23 cellular contexts compared by ENCODE assay signal in genomic region chr19:5572556-5573286, GRCh38. TPM values are rescaled to one million over a fixed set of nuclear protein-coding genes. Genes with fewer than 3 reads are reported as not detected.
DNase-seq lines count a peak whose midpoint lies in the region; ATAC-seq, FAIRE-seq and TF ChIP-seq lines count a peak whose summit lies in the region.
"Had no signal": no experiment of that assay in that cellular context is flagged by ENCODE, and none has a peak within 500 bp of the region (broad histone marks: within the 10 kb centered on the region; RNA-seq: fewer than 3 reads in every experiment).

No MANE protein-coding gene starts in this region.

- H3K4me3 ChIP-seq in SJCRH30 (no peak overlapping the region), HepG2 (replicated peaks in 1 of 3; ENCODE audit: insufficient read depth in 1 of 3, low read depth in 2 of 3, low read length in 3 of 3) (no peak overlapping the region)
- H3K4me3 ChIP-seq: Peyer's patch had no signal

- H3K9ac ChIP-seq in HepG2 (ENCODE audit: insufficient read depth, low read depth, low read length) = no peak overlapping the region

- POLR2A ChIA-PET in HepG2 (lab: Yijun Ruan, JAX) = interaction anchor here (1.2 kb wide), 1 partner anchor 9 kb away, joined by 3 read pairs; no protein-coding TSS in a partner anchor

- intact Hi-C loops in HepG2 (cut with micrococcal nuclease; ENCODE audit: unreplicated experiment) = no loop called here

- H2AFZ ChIP-seq in HepG2 (ENCODE audit: low read length) = no peak overlapping the region

- CTCF ChIA-PET in HepG2 (lab: Yijun Ruan, JAX; ENCODE audit: low intra/inter-chr PET ratio, low total read pairs) = no interaction called here

- 30% methylated on average over 5 of the region's 14 CpGs for WGBS in HepG2 (ENCODE audit: low lambda C conversion rate)

- no peaks in the 10 kb centered on the region for H4K20me1 ChIP-seq in HepG2 (ENCODE audit: insufficient read depth, low read length)

- H3K36me3 Mint-ChIP-seq in type B pancreatic cell = peaks cover 3% of the 10 kb centered on the region
- H3K36me3 Mint-ChIP-seq: activated naive CD8-positive, alpha-beta T cell had no signal

- H3K27me3 Mint-ChIP-seq in type B pancreatic cell = peaks cover 12% of the 10 kb centered on the region
- H3K27me3 Mint-ChIP-seq: central memory CD8-positive, alpha-beta T cell had no signal

- no TSS peak for BruUV-seq in HepG2 (replicated peaks; lab: Mats Ljungman, UMichigan)

- H3K36me3 ChIP-seq in SJCRH30 (no peaks in the 10 kb centered on the region), HepG2 (replicated peaks in 1 of 2; ENCODE audit: control insufficient read depth in 1 of 2, insufficient read depth in 2 of 2, low read length in 2 of 2) (no peaks in the 10 kb centered on the region)
- H3K36me3 ChIP-seq: Peyer's patch had no signal

- no peaks in the 10 kb centered on the region for H3K27me3 ChIP-seq in SJCRH30
- peaks cover 0 to 4% of the 10 kb centered on the region in 2 experiments; a peak in 1 of 5 replicates for H3K27me3 ChIP-seq in HepG2 (ENCODE audit: control insufficient read depth in 1 of 2, insufficient read depth in 2 of 2, low read length in 2 of 2)
- H3K27me3 ChIP-seq: Peyer's patch had no signal

- no peak for TF ChIP-seq RAD21 in HepG2 (CRISPR knock-in tag; IDR thresholded peaks at IDR 0.05)

- H3K27ac ChIP-seq in SJCRH30 = no peak overlapping the region
- H3K27ac ChIP-seq in HepG2 (ENCODE audit: extremely low read length, insufficient read depth, low read length) = no peak overlapping the region
- H3K27ac ChIP-seq: Peyer's patch had no signal

- peaks cover 7% of the 10 kb centered on the region for H3K4me1 ChIP-seq in SJCRH30
- peaks cover 11% of the 10 kb centered on the region for H3K4me1 ChIP-seq in HepG2 (ENCODE audit: insufficient read depth, low read length)
- H3K4me1 ChIP-seq: Peyer's patch had no signal

- ATAC-seq in HepG2 = no peak; the same call in 1 of the 3 replicates
- no peak for ATAC-seq in HG03354 (IDR thresholded peaks at IDR 0.05; ENCODE audit: poor library complexity, severe bottlenecking, unreplicated experiment)
- ATAC-seq: left ventricle myocardium superior had no signal

- no peak for FAIRE-seq in HepG2 (lab: Jason Lieb, UNC)
- FAIRE-seq: astrocyte had no signal

- H3K79me2 ChIP-seq in HepG2 (ENCODE audit: insufficient read depth, low read length) = no peaks in the 10 kb centered on the region

- no peaks in the 10 kb centered on the region for H3K9me3 ChIP-seq in SJCRH30 (replicated peaks)
- no peaks in the 10 kb centered on the region for H3K9me3 ChIP-seq in HepG2 (ENCODE audit: low read length)
- H3K9me3 ChIP-seq: Peyer's patch had no signal

- TF ChIP-seq EP300 in HepG2 (IDR thresholded peaks at IDR 0.05; ENCODE audit: low read depth in 2 of 2, low read length in 2 of 2) (no peak), HepG2 (CRISPR knock-in tag; IDR thresholded peaks at IDR 0.05; ENCODE audit: borderline replicate concordance) (no peak)

- peak overlapping the region; percentile 80 for H3K27ac Mint-ChIP-seq in type B pancreatic cell
- H3K27ac Mint-ChIP-seq: activated naive CD8-positive, alpha-beta T cell; activated T-helper 2 cell treated with anti-CD3 and anti-CD28 coated beads, Interferon-gamma antibody, Interleukin-2, Interleukin-4, amounts not matched to agents 10 μg/mL and 5 μg/mL and 100 μg/mL, durations not matched to agents 14 hours and 24 hours and 36 hours; nephron progenitor cell had no signal

- in situ Hi-C loops in HepG2 (cut with HindIII; ENCODE audit: extremely low pct_ligation_motif_present, low pct_unique_long_range_greater_than_20kb) = no loop called here

- peaks cover 15% of the 10 kb centered on the region for H3K4me1 Mint-ChIP-seq in type B pancreatic cell (ENCODE audit: unreplicated experiment)

- DNase-seq in NCI-H524 (lab: John Stamatoyannopoulos, UW) (peak; percentile 25 to 66), NCI-H524 treated with DMSO at 0.1 percent for 48 hours (lab: John Stamatoyannopoulos, UW) (no peak), SJCRH30 (peak; percentile 51 to 71), HepG2 (ENCODE audit: low spot score) (no peak), type B pancreatic cell (ENCODE audit: extremely low spot score, unreplicated experiment) (no peak), NCI-H748 treated with DMSO at 0.1 percent for 48 hours (lab: John Stamatoyannopoulos, UW) (no peak)
- no peak for DNase-seq in activated CD4-positive, alpha-beta T cell treated with anti-CD3 and anti-CD28 coated beads for 4 hours
- DNase-seq: activated CD8-positive, alpha-beta memory T cell treated with anti-CD3 and anti-CD28 coated beads, Interleukin-2, amount 50 U/mL, for 4 hours; AML-193; COR-L47; foreskin fibroblast; KG1; left ventricle myocardium superior; midbrain; NCI-H1694 treated with DMSO at 0.1 percent for 48 hours; nephron progenitor cell; NK-92 treated with Interleukin-12 subunit alpha and Interleukin-12 subunit beta, amount 100 ng/mL, for 24 hours had no signal

- H3K4me3 Mint-ChIP-seq in type B pancreatic cell = peak overlapping the region; percentile 59
- H3K4me3 Mint-ChIP-seq: activated naive CD8-positive, alpha-beta T cell; central memory CD8-positive, alpha-beta T cell; nephron progenitor cell had no signal

- no peaks in the 10 kb centered on the region for H3K9me3 Mint-ChIP-seq in type B pancreatic cell
- H3K9me3 Mint-ChIP-seq: activated T-helper 2 cell treated with anti-CD3 and anti-CD28 coated beads, Interferon-gamma antibody, Interleukin-2, Interleukin-4, amounts not matched to agents 10 μg/mL and 5 μg/mL and 100 μg/mL, durations not matched to agents 14 hours and 24 hours and 36 hours; central memory CD8-positive, alpha-beta T cell had no signal

- peak overlapping the region; percentile 4 for H3K4me2 ChIP-seq in HepG2 (ENCODE audit: low read depth, low read length)

- no peak for TF ChIP-seq POLR2A in HepG2 (IDR thresholded peaks at IDR 0.05; ENCODE audit: insufficient read depth in 1 of 2, low read depth in 2 of 2, low read length in 2 of 2)

- no peak for TF ChIP-seq CTCF in HepG2 (CRISPR knock-in tag; IDR thresholded peaks at IDR 0.05)
- no peak for TF ChIP-seq CTCF in type B pancreatic cell (conservative IDR thresholded peaks at IDR 0.05)

RNA-seq across cellular contexts. Expression of gene TINCR, which starts 5.0 kb away (rescaled TPM):
- total RNA-seq in SJCRH30 (2014; rRNA removed; shearing (Covaris generic)) = not detected in 2 replicates
- total RNA-seq in HepG2 (2016; rRNA removed; fragmentation: Illumina TruSeq; extraction: Trizol) (0.04 and 0.33 TPM in 2 replicates), type B pancreatic cell (ENCODE audit: low replicate concordance) (9.0 and 52.4 TPM in 2 replicates)
- total RNA-seq in HepG2 (2016; cell fraction: cytosol; rRNA removed; fragmentation: Illumina TruSeq; extraction: Trizol; ENCODE audit: low read depth) = not detected in 2 replicates
- 0.28 and 0.39 TPM in 2 replicates for total RNA-seq in HepG2 (2016; cell fraction: insoluble cytoplasmic fraction; rRNA removed; fragmentation: Illumina TruSeq; extraction: Trizol)
- total RNA-seq in HepG2 (2016; cell fraction: membrane; rRNA removed; fragmentation: Illumina TruSeq; extraction: Trizol) = 0.07 TPM in 1 of 2 replicates, not detected in the other
- 0.09 TPM in 1 of 2 replicates, not detected in the other for total RNA-seq in HepG2 (2016; cell fraction: nucleus; rRNA removed; fragmentation: Illumina TruSeq; extraction: Trizol)
- polyA plus RNA-seq in HepG2 (2011; rRNA removed) = 0.17 and 0.30 TPM in 2 replicates
- 0.15 and 0.22 TPM in 2 replicates for polyA plus RNA-seq in HepG2 (2011; cell fraction: cytosol; rRNA removed)
- 0.53 and 0.68 TPM in 2 replicates for polyA plus RNA-seq in HepG2 (2011; cell fraction: nucleus; rRNA removed)
- 0.08 and 0.59 TPM in 2 replicates for polyA plus RNA-seq in HepG2 (2012)
- polyA plus RNA-seq in HepG2 (2016; cell fraction: cytosol; fragmentation: Illumina TruSeq; extraction: Trizol; ENCODE audit: low read depth) = 0.03 and 0.40 TPM in 2 replicates
- 0.17 TPM in 1 of 2 replicates, not detected in the other for polyA plus RNA-seq in HepG2 (2016; cell fraction: insoluble cytoplasmic fraction; fragmentation: Illumina TruSeq; extraction: Trizol; ENCODE audit: low read depth)
- polyA plus RNA-seq in HepG2 (2016; cell fraction: membrane; fragmentation: Illumina TruSeq; extraction: Trizol; ENCODE audit: low read depth) = 0.12 and 0.14 TPM in 2 replicates
- polyA plus RNA-seq in HepG2 (2016; cell fraction: nucleus; fragmentation: Illumina TruSeq; extraction: Trizol; ENCODE audit: insufficient read depth, low read depth) = 0.12 and 0.45 TPM in 2 replicates
- 0.30 and 7.6 TPM in 2 replicates for polyA minus RNA-seq in HepG2 (2011; rRNA and poly(A)+ RNA removed; ENCODE audit: low replicate concordance)
- not detected in 2 replicates for polyA minus RNA-seq in HepG2 (2011; cell fraction: cytosol; rRNA and poly(A)+ RNA removed)
- polyA minus RNA-seq in HepG2 (2011; cell fraction: nucleus; rRNA and poly(A)+ RNA removed) = 0.62 TPM in 1 of 2 replicates, not detected in the other
- total RNA-seq: left ventricle myocardium superior had no signal

RNA-seq across cellular contexts. Expression of gene SAFB2, which starts 49.9 kb away (rescaled TPM):
- 32.6 and 41.8 TPM in 2 replicates for total RNA-seq in SJCRH30 (2014; rRNA removed; shearing (Covaris generic))
- 22.9 and 31.5 TPM in 2 replicates for total RNA-seq in HepG2 (2016; rRNA removed; fragmentation: Illumina TruSeq; extraction: Trizol)
- 28.6 and 30.0 TPM in 2 replicates for total RNA-seq in HepG2 (2016; cell fraction: cytosol; rRNA removed; fragmentation: Illumina TruSeq; extraction: Trizol; ENCODE audit: low read depth)
- 16.7 and 28.5 TPM in 2 replicates for total RNA-seq in HepG2 (2016; cell fraction: insoluble cytoplasmic fraction; rRNA removed; fragmentation: Illumina TruSeq; extraction: Trizol)
- total RNA-seq in HepG2 (2016; cell fraction: membrane; rRNA removed; fragmentation: Illumina TruSeq; extraction: Trizol) = 18.7 and 21.5 TPM in 2 replicates
- total RNA-seq in HepG2 (2016; cell fraction: nucleus; rRNA removed; fragmentation: Illumina TruSeq; extraction: Trizol) = 38.9 and 43.4 TPM in 2 replicates
- 11.2 and 16.8 TPM in 2 replicates for polyA plus RNA-seq in HepG2 (2011; rRNA removed)
- polyA plus RNA-seq in HepG2 (2011; cell fraction: cytosol; rRNA removed) = 4.4 and 7.8 TPM in 2 replicates
- polyA plus RNA-seq in HepG2 (2011; cell fraction: nucleus; rRNA removed) = 123 and 130 TPM in 2 replicates
- 34.2 and 41.5 TPM in 2 replicates for polyA plus RNA-seq in HepG2 (2012)
- 7.4 and 9.0 TPM in 2 replicates for polyA plus RNA-seq in HepG2 (2016; cell fraction: cytosol; fragmentation: Illumina TruSeq; extraction: Trizol; ENCODE audit: low read depth)
- 37.3 and 38.4 TPM in 2 replicates for polyA plus RNA-seq in HepG2 (2016; cell fraction: insoluble cytoplasmic fraction; fragmentation: Illumina TruSeq; extraction: Trizol; ENCODE audit: low read depth)
- 8.7 and 10.4 TPM in 2 replicates for polyA plus RNA-seq in HepG2 (2016; cell fraction: membrane; fragmentation: Illumina TruSeq; extraction: Trizol; ENCODE audit: low read depth)
- 110 and 111 TPM in 2 replicates for polyA plus RNA-seq in HepG2 (2016; cell fraction: nucleus; fragmentation: Illumina TruSeq; extraction: Trizol; ENCODE audit: insufficient read depth, low read depth)
- polyA minus RNA-seq in HepG2 (2011; rRNA and poly(A)+ RNA removed; ENCODE audit: low replicate concordance) = 14.4 and 17.7 TPM in 2 replicates
- 7.1 and 9.7 TPM in 2 replicates for polyA minus RNA-seq in HepG2 (2011; cell fraction: cytosol; rRNA and poly(A)+ RNA removed)
- 82.5 and 91.5 TPM in 2 replicates for polyA minus RNA-seq in HepG2 (2011; cell fraction: nucleus; rRNA and poly(A)+ RNA removed)
- total RNA-seq in type B pancreatic cell (ENCODE audit: low replicate concordance) = 60.9 and 93.4 TPM in 2 replicates

RNA-seq across cellular contexts. Expression of gene SAFB, which starts 50.2 kb away (rescaled TPM):
- 78.9 and 106 TPM in 2 replicates for total RNA-seq in SJCRH30 (2014; rRNA removed; shearing (Covaris generic))
- total RNA-seq in HepG2 (2016; rRNA removed; fragmentation: Illumina TruSeq; extraction: Trizol) = 28.4 and 43.4 TPM in 2 replicates
- total RNA-seq in HepG2 (2016; cell fraction: cytosol; rRNA removed; fragmentation: Illumina TruSeq; extraction: Trizol; ENCODE audit: low read depth) = 14.7 and 17.5 TPM in 2 replicates
- total RNA-seq in HepG2 (2016; cell fraction: insoluble cytoplasmic fraction; rRNA removed; fragmentation: Illumina TruSeq; extraction: Trizol) = 31.2 and 39.6 TPM in 2 replicates
- 15.8 and 15.9 TPM in 2 replicates for total RNA-seq in HepG2 (2016; cell fraction: membrane; rRNA removed; fragmentation: Illumina TruSeq; extraction: Trizol)
- 52.0 and 55.7 TPM in 2 replicates for total RNA-seq in HepG2 (2016; cell fraction: nucleus; rRNA removed; fragmentation: Illumina TruSeq; extraction: Trizol)
- 21.0 and 27.2 TPM in 2 replicates for polyA plus RNA-seq in HepG2 (2011; rRNA removed)
- polyA plus RNA-seq in HepG2 (2011; cell fraction: cytosol; rRNA removed) = 25.0 and 48.1 TPM in 2 replicates
- 153 and 157 TPM in 2 replicates for polyA plus RNA-seq in HepG2 (2011; cell fraction: nucleus; rRNA removed)
- polyA plus RNA-seq in HepG2 (2012) = 55.4 and 72.9 TPM in 2 replicates
- polyA plus RNA-seq in HepG2 (2016; cell fraction: cytosol; fragmentation: Illumina TruSeq; extraction: Trizol; ENCODE audit: low read depth) = 3.6 and 3.8 TPM in 2 replicates
- 67.5 and 86.2 TPM in 2 replicates for polyA plus RNA-seq in HepG2 (2016; cell fraction: insoluble cytoplasmic fraction; fragmentation: Illumina TruSeq; extraction: Trizol; ENCODE audit: low read depth)
- polyA plus RNA-seq in HepG2 (2016; cell fraction: membrane; fragmentation: Illumina TruSeq; extraction: Trizol; ENCODE audit: low read depth) = 6.0 and 7.3 TPM in 2 replicates
- polyA plus RNA-seq in HepG2 (2016; cell fraction: nucleus; fragmentation: Illumina TruSeq; extraction: Trizol; ENCODE audit: insufficient read depth, low read depth) = 107 and 108 TPM in 2 replicates
- polyA minus RNA-seq in HepG2 (2011; rRNA and poly(A)+ RNA removed; ENCODE audit: low replicate concordance) = 19.3 and 26.4 TPM in 2 replicates
- 31.4 and 31.7 TPM in 2 replicates for polyA minus RNA-seq in HepG2 (2011; cell fraction: cytosol; rRNA and poly(A)+ RNA removed)
- 66.7 and 69.6 TPM in 2 replicates for polyA minus RNA-seq in HepG2 (2011; cell fraction: nucleus; rRNA and poly(A)+ RNA removed)
- 103 and 127 TPM in 2 replicates for total RNA-seq in type B pancreatic cell (ENCODE audit: low replicate concordance)

Comparison
In these comparisons a context has a peak if more than half of its experiments do, and no peak if none do; other contexts are left out.
1. DNase-seq: peak in NCI-H524 (2 of 2) and SJCRH30 (2 of 2); none in NCI-H524 treated with DMSO at 0.1 percent for 48 hours (single experiment), HepG2 (single experiment), type B pancreatic cell (single experiment), NCI-H748 treated with DMSO at 0.1 percent for 48 hours (single experiment) and activated CD4-positive, alpha-beta T cell treated with anti-CD3 and anti-CD28 coated beads for 4 hours (0 of 2).